In genomic region chr2:40488101-40488598, GRCh38 we compare ENCODE assay signal across 8 cellular contexts. TPM values are rescaled to one million over a fixed set of nuclear protein-coding genes. Genes with fewer than 3 reads are reported as not detected.
DNase-seq lines count a peak whose midpoint lies in the region; ATAC-seq and TF ChIP-seq lines count a peak whose summit lies in the region.

No MANE protein-coding gene starts in this region.

- no peak for ATAC-seq in Panc1
- ATAC-seq in HG02981 (IDR thresholded peaks at IDR 0.05; ENCODE audit: unreplicated experiment), result no peak
- ATAC-seq in naive thymus-derived CD4-positive, alpha-beta T cell, result no peak
- no peak for ATAC-seq in HG03280 (IDR thresholded peaks at IDR 0.05; ENCODE audit: unreplicated experiment)

- DNase-seq in HCEC 1CT, result peak; percentile 60
- DNase-seq in Panc1 (ENCODE audit: low read depth, low spot score), result peak; percentile 8
- DNase-seq in glomerular visceral epithelial cell (ENCODE audit: extremely low spot score), result peak; percentile 47
- no peak for DNase-seq in smooth muscle cell (lab: John Stamatoyannopoulos, UW; ENCODE audit: unreplicated experiment)
- no peak for DNase-seq in naive thymus-derived CD4-positive, alpha-beta T cell
- no peak for DNase-seq in midbrain (lab: John Stamatoyannopoulos, UW)

- H3K36me3 ChIP-seq in Panc1 (ENCODE audit: control insufficient read depth, insufficient read depth, low read length), result no peaks in the 10 kb centered on the region
- no peaks in the 10 kb centered on the region for H3K36me3 ChIP-seq in smooth muscle cell (ENCODE audit: low read depth)
- H3K36me3 ChIP-seq in naive thymus-derived CD4-positive, alpha-beta T cell (ENCODE audit: control insufficient read depth in 2 of 3, insufficient read depth in 3 of 3, low read length in 3 of 3), result no peaks in the 10 kb centered on the region

- 79% methylated on average over 4 of the region's 4 CpGs for WGBS in smooth muscle cell (ENCODE audit: low lambda C conversion rate)

- no peak overlapping the region for H3K27ac ChIP-seq in Panc1 (ENCODE audit: low read length)
- H3K27ac ChIP-seq in smooth muscle cell (ENCODE audit: low read depth), result no peak overlapping the region
- H3K27ac ChIP-seq in naive thymus-derived CD4-positive, alpha-beta T cell (ENCODE audit: low read depth, low read length), result no peak overlapping the region

- no peaks in the 10 kb centered on the region for H3K27me3 Mint-ChIP-seq in naive thymus-derived CD4-positive, alpha-beta T cell

- H3K79me2 ChIP-seq in smooth muscle cell (ENCODE audit: low read depth), result no peaks in the 10 kb centered on the region

- H3K4me3 Mint-ChIP-seq in naive thymus-derived CD4-positive, alpha-beta T cell, result peak overlapping the region in 2 of 10 donors; percentile 27 to 82

- CTCF ChIA-PET in Panc1 (lab: Charles Lee), result interaction anchor here (0.7 kb wide), 3 partner anchors 25 to 192 kb away, joined by 5 to 7 read pairs (median 6); no protein-coding TSS in a partner anchor
- CTCF ChIA-PET in naive thymus-derived CD4-positive, alpha-beta T cell (lab: Charles Lee), result no interaction called here

- no peaks in the 10 kb centered on the region for H3F3A ChIP-seq in smooth muscle cell (ENCODE audit: low read depth)

- BruUV-seq in Panc1 (replicated peaks; lab: Mats Ljungman, UMichigan), result no TSS peak

- peaks cover 0 to 27% (median 10%) of the 10 kb centered on the region in 7 donors for H3K4me1 Mint-ChIP-seq in naive thymus-derived CD4-positive, alpha-beta T cell

- peaks cover 0 to 2% (median 0%) of the 10 kb centered on the region in 11 donors for H3K9me3 Mint-ChIP-seq in naive thymus-derived CD4-positive, alpha-beta T cell

- H3K4me2 ChIP-seq in smooth muscle cell, result no peak overlapping the region

- TF ChIP-seq CTCF in Panc1 (IDR thresholded peaks at IDR 0.05) (peak; percentile 59), smooth muscle cell (IDR thresholded peaks at IDR 0.05; ENCODE audit: borderline replicate concordance, insufficient read depth, poor library complexity, severe bottlenecking) (peak; percentile 43)

- H3K4me1 ChIP-seq in Panc1 (ENCODE audit: control insufficient read depth, insufficient read depth, low read length) (no peaks in the 10 kb centered on the region), smooth muscle cell (ENCODE audit: low read depth) (peaks cover 6% of the 10 kb centered on the region)
- H3K4me1 ChIP-seq in naive thymus-derived CD4-positive, alpha-beta T cell (ENCODE audit: control insufficient read depth in 2 of 2, insufficient read depth in 2 of 2, low read length in 2 of 2), result no peaks in the 10 kb centered on the region

- H3K27ac Mint-ChIP-seq in naive thymus-derived CD4-positive, alpha-beta T cell, result peak overlapping the region in 1 of 9 donors; percentile 74

- in situ Hi-C loops in Panc1 (cut with HindIII; ENCODE audit: low pct_unique_long_range_greater_than_20kb, low sequenced_read_pairs), result no loop called here

- H3K27me3 ChIP-seq in Panc1 (ENCODE audit: control insufficient read depth, insufficient read depth, low read length), result no peaks in the 10 kb centered on the region
- H3K27me3 ChIP-seq in smooth muscle cell (ENCODE audit: low read depth), result no peaks in the 10 kb centered on the region
- no peaks in the 10 kb centered on the region for H3K27me3 ChIP-seq in naive thymus-derived CD4-positive, alpha-beta T cell (ENCODE audit: control insufficient read depth in 2 of 2, insufficient read depth in 2 of 2, low read length in 2 of 2)

- no peaks in the 10 kb centered on the region for H4K20me1 ChIP-seq in smooth muscle cell (ENCODE audit: low read depth)

- H3K9me3 ChIP-seq in Panc1 (ENCODE audit: control insufficient read depth, insufficient read depth, low read depth, low read length) (no peaks in the 10 kb centered on the region), smooth muscle cell (replicated peaks; ENCODE audit: low read depth) (no peaks in the 10 kb centered on the region)
- no peaks in the 10 kb centered on the region for H3K9me3 ChIP-seq in naive thymus-derived CD4-positive, alpha-beta T cell (ENCODE audit: control insufficient read depth in 2 of 3, low read length in 3 of 3)

- POLR2A ChIA-PET in Panc1 (lab: Charles Lee), result interaction anchor here (0.6 kb wide), 1 partner anchor 646 kb away, joined by 4 read pairs; no protein-coding TSS in a partner anchor
- POLR2A ChIA-PET in naive thymus-derived CD4-positive, alpha-beta T cell (lab: Charles Lee), result no interaction called here

- H3K9ac ChIP-seq in smooth muscle cell (ENCODE audit: low read depth), result no peak overlapping the region

- H3K36me3 Mint-ChIP-seq in naive thymus-derived CD4-positive, alpha-beta T cell, result no peaks in the 10 kb centered on the region

- H2AFZ ChIP-seq in smooth muscle cell (ENCODE audit: low read depth), result no peak overlapping the region

- H3K4me3 ChIP-seq in Panc1 (ENCODE audit: low read depth in 2 of 2, low read length in 2 of 2) (no peak overlapping the region), smooth muscle cell (no peak overlapping the region)
- H3K4me3 ChIP-seq in naive thymus-derived CD4-positive, alpha-beta T cell (ENCODE audit: low read length), result no peak overlapping the region

- intact Hi-C loops in Panc1 (cut with micrococcal nuclease; ENCODE audit: unreplicated experiment), result no loop called here
- intact Hi-C loops in naive thymus-derived CD4-positive, alpha-beta T cell (cut with micrococcal nuclease), result no loop called here

RNA-seq across cellular contexts. Expression of gene SLC8A1, which starts 36.3 kb away (rescaled TPM):
- 0.59 TPM for total RNA-seq in Panc1 (2021; ENCODE audit: unreplicated experiment)
- 0.13 TPM for polyA plus RNA-seq in Panc1 (2012; ENCODE audit: insufficient read length)
- total RNA-seq in smooth muscle cell, result 5.3 and 6.3 TPM in 2 replicates
- polyA plus RNA-seq in smooth muscle cell, result 1.1 and 1.3 TPM in 2 replicates
- 10 to 100 TPM in 1 of 5 experiments, 1 to 10 TPM in 3, under 1 TPM in 1; 0.95 to 22.8 (median 1.5) TPM for total RNA-seq in naive thymus-derived CD4-positive, alpha-beta T cell
- not detected for polyA plus RNA-seq in naive thymus-derived CD4-positive, alpha-beta T cell

Comparison
In these comparisons a context has a peak if more than half of its experiments do, and no peak if none do; other contexts are left out.
1. DNase-seq: peak in HCEC 1CT (single experiment), Panc1 (single experiment) and glomerular visceral epithelial cell (single experiment); none in smooth muscle cell (single experiment), naive thymus-derived CD4-positive, alpha-beta T cell (0 of 9) and midbrain (single experiment).